9 cellular contexts compared by ENCODE assay signal in genomic region chr3:97815149-97815917, GRCh38. TPM values are rescaled to one million over a fixed set of nuclear protein-coding genes. Genes with fewer than 3 reads are reported as not detected.
DNase-seq lines count a peak whose midpoint lies in the region; ATAC-seq, FAIRE-seq and TF ChIP-seq lines count a peak whose summit lies in the region.
"Had no signal": no experiment of that assay in that cellular context is flagged by ENCODE, and none has a peak within 500 bp of the region (broad histone marks: within the 10 kb centered on the region; RNA-seq: fewer than 3 reads in every experiment).

No MANE protein-coding gene starts in this region.

- no peaks in the 10 kb centered on the region for H3K79me1 ChIP-seq in mesenchymal stem cell (replicated peaks; ENCODE audit: low read length, poor library complexity, severe bottlenecking)

- H3K4me2 ChIP-seq in mesenchymal stem cell (ENCODE audit: low read length, poor library complexity, severe bottlenecking), result no peak overlapping the region
- H3K4me2 ChIP-seq: smooth muscle cell had no signal

- H3K9me3 ChIP-seq in mesenchymal stem cell (ENCODE audit: control insufficient read depth, low read length), result no peaks in the 10 kb centered on the region

- no peak overlapping the region for H3K18ac ChIP-seq in mesenchymal stem cell (ENCODE audit: low read depth in 1 of 2, low read length in 2 of 2)

- H2AFZ ChIP-seq in mesenchymal stem cell (ENCODE audit: low read depth, low read length), result no peak overlapping the region

- no peak overlapping the region for H2BK5ac ChIP-seq in mesenchymal stem cell (ENCODE audit: low read depth, low read length, poor library complexity, severe bottlenecking)

- DNase-seq in GM18507 (ENCODE audit: extremely low spot score, insufficient read length, low read depth) (no peak), SKM-1 (lab: John Stamatoyannopoulos, UW; ENCODE audit: unreplicated experiment) (no peak), mesenchymal stem cell (no peak)
- DNase-seq in activated T-cell treated with anti-CD3 and anti-CD28 coated beads, Interleukin-2, amount 50 U/mL, for 48 hours, result peak; percentile 46 to 63
- DNase-seq in stimulated activated CD4-positive, alpha-beta T cell treated with anti-CD3 and anti-CD28 coated beads, Interleukin-15, amount 100 ng/mL, for 1 hour (ENCODE audit: low read depth in 1 of 2, low spot score in 1 of 2), result peak; percentile 4

- peak; percentile 29 for FAIRE-seq in GM18507 (lab: Jason Lieb, UNC)

- no peak overlapping the region for H4K8ac ChIP-seq in mesenchymal stem cell (ENCODE audit: low read length)

- H2BK15ac ChIP-seq in mesenchymal stem cell (ENCODE audit: low read depth, poor library complexity, severe bottlenecking), result no peak overlapping the region

- no peaks in the 10 kb centered on the region for H3K27me3 ChIP-seq in mesenchymal stem cell (ENCODE audit: control insufficient read depth in 1 of 2, insufficient read depth in 1 of 2, low read length in 2 of 2)

- no peak overlapping the region for H3K4me3 ChIP-seq in mesenchymal stem cell (ENCODE audit: insufficient read depth in 1 of 2, low read depth in 1 of 2, low read length in 2 of 2)
- H3K4me3 ChIP-seq: smooth muscle cell had no signal

- H2AK5ac ChIP-seq in mesenchymal stem cell (ENCODE audit: low read length, severe bottlenecking), result no peak overlapping the region

- H3K27ac ChIP-seq in mesenchymal stem cell (ENCODE audit: low read length, poor library complexity, severe bottlenecking), result no peak overlapping the region

- no peaks in the 10 kb centered on the region for H3K4me1 ChIP-seq in mesenchymal stem cell (ENCODE audit: control insufficient read depth, insufficient read depth, low read depth, low read length)

- H3K14ac ChIP-seq in mesenchymal stem cell (ENCODE audit: low read length in 2 of 2), result no peak overlapping the region

- H4K91ac ChIP-seq in mesenchymal stem cell (ENCODE audit: low read length), result no peak overlapping the region

- ATAC-seq in HG03442 (IDR thresholded peaks at IDR 0.05; ENCODE audit: unreplicated experiment) (peak; percentile 57), SK-N-SH treated with all-trans-retinoic acid at 6 μM for 48 hours (no peak)
- ATAC-seq: Panc1 had no signal

- WGBS in mesenchymal stem cell, result 0% methylated on average over 1 of the region's 1 CpG

- H3K36me3 ChIP-seq in mesenchymal stem cell (ENCODE audit: control insufficient read depth in 1 of 2, insufficient read depth in 2 of 2, low read depth in 1 of 2, low read length in 2 of 2), result no peaks in the 10 kb centered on the region

- no peak overlapping the region for H3K9ac ChIP-seq in mesenchymal stem cell (ENCODE audit: low read length)

- H2BK12ac ChIP-seq in mesenchymal stem cell (ENCODE audit: low read length in 2 of 2), result no peak overlapping the region

- H3K23ac ChIP-seq in mesenchymal stem cell (ENCODE audit: low read length in 2 of 2), result no peak overlapping the region

- H3K4ac ChIP-seq in mesenchymal stem cell (ENCODE audit: low read depth in 1 of 2, low read length in 2 of 2), result no peak overlapping the region

- H2BK120ac ChIP-seq in mesenchymal stem cell (ENCODE audit: low read depth, low read length), result no peak overlapping the region

TF ChIP-seq in SK-N-SH treated with all-trans-retinoic acid at 6 μM for 48 hours, 23 proteins besides CTCF, POLR2A, EP300 and RAD21:
- TF ChIP-seq ZC3H10 (CRISPR knock-in tag; IDR thresholded peaks at IDR 0.05), result no peak
- no peak for TF ChIP-seq TOX (CRISPR knock-in tag; IDR thresholded peaks at IDR 0.05; ENCODE audit: borderline replicate concordance)
- TF ChIP-seq ZNF8 (CRISPR knock-in tag; IDR thresholded peaks at IDR 0.05), result no peak
- TF ChIP-seq ESRRG (CRISPR knock-in tag; IDR thresholded peaks at IDR 0.05), result no peak
- no peak for TF ChIP-seq ZFP3 (CRISPR knock-in tag; IDR thresholded peaks at IDR 0.05)
- no peak for TF ChIP-seq SNAI2 (CRISPR knock-in tag; IDR thresholded peaks at IDR 0.05)
- TF ChIP-seq ISL1 (CRISPR knock-in tag; IDR thresholded peaks at IDR 0.05), result no peak
- TF ChIP-seq ARNTL (CRISPR knock-in tag; IDR thresholded peaks at IDR 0.05; ENCODE audit: borderline replicate concordance, low read depth), result no peak
- no peak for TF ChIP-seq ZNF70 (CRISPR knock-in tag; IDR thresholded peaks at IDR 0.05)
- TF ChIP-seq GLIS3 (CRISPR knock-in tag; IDR thresholded peaks at IDR 0.05), result no peak
- TF ChIP-seq, protein P1, sequence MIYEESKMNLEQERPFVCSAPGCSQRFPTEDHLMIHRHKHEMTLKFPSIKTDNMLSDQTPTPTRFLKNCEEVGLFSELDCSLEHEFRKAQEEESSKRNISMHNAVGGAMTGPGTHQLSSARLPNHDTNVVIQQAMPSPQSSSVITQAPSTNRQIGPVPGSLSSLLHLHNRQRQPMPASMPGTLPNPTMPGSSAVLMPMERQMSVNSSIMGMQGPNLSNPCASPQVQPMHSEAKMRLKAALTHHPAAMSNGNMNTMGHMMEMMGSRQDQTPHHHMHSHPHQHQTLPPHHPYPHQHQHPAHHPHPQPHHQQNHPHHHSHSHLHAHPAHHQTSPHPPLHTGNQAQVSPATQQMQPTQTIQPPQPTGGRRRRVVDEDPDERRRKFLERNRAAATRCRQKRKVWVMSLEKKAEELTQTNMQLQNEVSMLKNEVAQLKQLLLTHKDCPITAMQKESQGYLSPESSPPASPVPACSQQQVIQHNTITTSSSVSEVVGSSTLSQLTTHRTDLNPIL (CRISPR knock-in tag; IDR thresholded peaks at IDR 0.05; ENCODE audit: low read depth), result no peak
- no peak for TF ChIP-seq OSR1 (CRISPR knock-in tag; IDR thresholded peaks at IDR 0.05)
- no peak for TF ChIP-seq CSDC2 (CRISPR knock-in tag; IDR thresholded peaks at IDR 0.05)

RNA-seq across cellular contexts. Expression of gene CRYBG3, which starts 6.5 kb away (rescaled TPM):
- 6.2 TPM for polyA plus RNA-seq in mesenchymal stem cell (2013, experiment 1 of 2)
- 5.8 TPM for polyA plus RNA-seq in mesenchymal stem cell (2013, experiment 2 of 2)

RNA-seq across cellular contexts. Expression of gene ARL6, which starts 50.8 kb away (rescaled TPM):
- polyA plus RNA-seq in mesenchymal stem cell (2013, experiment 1 of 2), result 5.0 TPM
- 5.9 TPM for polyA plus RNA-seq in mesenchymal stem cell (2013, experiment 2 of 2)

Comparison
In these comparisons a context has a peak if more than half of its experiments do, and no peak if none do; other contexts are left out.
1. DNase-seq: peak in activated T-cell treated with anti-CD3 and anti-CD28 coated beads, Interleukin-2, amount 50 U/mL, for 48 hours (2 of 2) and stimulated activated CD4-positive, alpha-beta T cell treated with anti-CD3 and anti-CD28 coated beads, Interleukin-15, amount 100 ng/mL, for 1 hour (2 of 2); none in GM18507 (single experiment), SKM-1 (single experiment) and mesenchymal stem cell (single experiment).